ENCODE assay signal across 17 cellular contexts in the genomic region with DNA sequence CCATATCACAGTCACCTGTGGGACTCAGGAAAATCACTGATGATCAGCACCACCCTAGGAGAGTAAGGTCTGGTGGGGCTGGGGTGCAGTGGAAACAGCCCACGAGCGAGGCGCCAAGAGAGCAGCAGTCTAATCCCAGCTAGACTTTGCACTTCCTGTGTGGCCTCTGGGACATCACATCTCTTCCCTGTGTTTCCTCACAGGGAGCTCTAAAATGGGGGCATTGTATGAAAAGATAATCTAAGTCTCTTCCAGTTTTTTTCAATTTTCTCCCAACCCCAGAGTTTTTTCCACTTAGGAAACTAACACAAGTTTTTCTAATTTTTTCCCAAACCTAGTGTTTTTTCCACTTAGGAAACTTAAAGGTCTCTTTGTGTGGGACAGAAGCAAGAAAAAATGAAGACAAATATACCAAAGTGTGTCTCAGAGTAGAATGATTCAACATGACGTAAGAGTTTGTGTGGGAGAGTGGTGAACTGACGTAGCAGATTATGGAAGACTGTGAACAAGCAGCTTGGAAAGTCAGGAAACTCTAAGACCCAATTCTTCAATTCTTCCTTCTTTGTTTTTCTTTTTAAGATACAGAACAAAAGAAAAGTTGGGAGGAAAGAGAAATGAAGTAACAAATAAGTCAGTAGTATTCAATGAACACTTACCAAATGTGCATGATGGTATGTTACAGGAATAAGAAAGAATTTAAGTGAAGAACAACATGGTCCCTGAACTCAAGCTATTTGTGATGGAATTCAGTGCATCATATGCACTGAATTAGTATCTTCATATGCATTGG. TPM values are rescaled to one million over a fixed set of nuclear protein-coding genes. Genes with fewer than 3 reads are reported as not detected.
DNase-seq lines count a peak whose midpoint lies in the region; ATAC-seq and TF ChIP-seq lines count a peak whose summit lies in the region.
"Had no signal": no experiment of that assay in that cellular context is flagged by ENCODE, and none has a peak within 500 bp of the region (broad histone marks: within the 10 kb centered on the region; RNA-seq: fewer than 3 reads in every experiment).

No MANE protein-coding gene starts in this region.

- DNase-seq in COLO829 (ENCODE audit: low spot score) (peak; percentile 64), OCI-M1 (lab: John Stamatoyannopoulos, UW) (peak; percentile 25), dermis blood vessel endothelial cell (peak; percentile 51), NCI-H128 (lab: John Stamatoyannopoulos, UW; ENCODE audit: unreplicated experiment) (no peak)
- DNase-seq in activated naive CD4-positive, alpha-beta T cell treated with anti-CD3 and anti-CD28 coated beads, Interleukin-2, amount 50 U/mL, for 16 hours, result no peak
- DNase-seq in CD8-positive, alpha-beta T cell, result no peak
- DNase-seq: activated CD4-positive, alpha-beta T cell treated with anti-CD3 and anti-CD28 coated beads for 1 hour; activated gamma-delta T cell; effector CD4-positive, alpha-beta T cell; immature natural killer cell; NCI-H2081; ovary; upper lobe of left lung had no signal

- no peak for ATAC-seq in CD8-positive, alpha-beta T cell
- no peak for ATAC-seq in HG02884 (IDR thresholded peaks at IDR 0.05; ENCODE audit: unreplicated experiment)
- ATAC-seq: Panc1 had no signal

- no peak overlapping the region for H3K9ac ChIP-seq in muscle layer of colon (ENCODE audit: low read length)

- H3K4me1 Mint-ChIP-seq in CD8-positive, alpha-beta T cell (ENCODE audit: low read depth), result no peaks in the 10 kb centered on the region
- H3K4me1 Mint-ChIP-seq: immature natural killer cell had no signal

- no peaks in the 10 kb centered on the region for H3K27me3 ChIP-seq in muscle layer of colon (ENCODE audit: control insufficient read depth in 1 of 2, insufficient read depth in 2 of 2, low read length in 2 of 2)
- H3K27me3 ChIP-seq in CD8-positive, alpha-beta T cell (ENCODE audit: insufficient read depth, low read length), result no peaks in the 10 kb centered on the region
- H3K27me3 ChIP-seq: ovary, upper lobe of left lung had no signal

- CTCF ChIA-PET in CD8-positive, alpha-beta T cell (lab: Charles Lee), result interaction anchor here (1.1 kb wide), 1 partner anchor 9 kb away, joined by 3 read pairs; no protein-coding TSS in a partner anchor

- peaks cover 71% of the 10 kb centered on the region for H3K4me1 ChIP-seq in muscle layer of colon (ENCODE audit: insufficient read depth, low read length)
- no peaks in the 10 kb centered on the region for H3K4me1 ChIP-seq in CD8-positive, alpha-beta T cell (ENCODE audit: insufficient read depth, low read length)

- H3K27ac ChIP-seq in muscle layer of colon (ENCODE audit: low read depth, low read length), result peak overlapping the region; percentile 42
- H3K27ac ChIP-seq in CD8-positive, alpha-beta T cell (ENCODE audit: low read depth, low read length), result no peak overlapping the region
- H3K27ac ChIP-seq: ovary, upper lobe of left lung had no signal

- no peaks in the 10 kb centered on the region for H3K36me3 ChIP-seq in muscle layer of colon (ENCODE audit: insufficient read depth, low read length)
- no peaks in the 10 kb centered on the region for H3K36me3 ChIP-seq in CD8-positive, alpha-beta T cell (ENCODE audit: insufficient read depth, low read length)
- H3K36me3 ChIP-seq: ovary, upper lobe of left lung had no signal

- peaks cover 5% of the 10 kb centered on the region for H3K27me3 Mint-ChIP-seq in CD8-positive, alpha-beta T cell (ENCODE audit: low read depth)

- no peaks in the 10 kb centered on the region for H3K9me3 ChIP-seq in muscle layer of colon (ENCODE audit: low read length)
- no peaks in the 10 kb centered on the region for H3K9me3 ChIP-seq in CD8-positive, alpha-beta T cell (ENCODE audit: low read length)
- H3K9me3 ChIP-seq: ovary, upper lobe of left lung had no signal

- no peak overlapping the region for H3K4me3 Mint-ChIP-seq in CD8-positive, alpha-beta T cell
- H3K4me3 Mint-ChIP-seq: CD14-positive monocyte, immature natural killer cell had no signal

- TF ChIP-seq CTCF in CD8-positive, alpha-beta T cell (IDR thresholded peaks at IDR 0.05), result no peak

- no peaks in the 10 kb centered on the region for H3K9me3 Mint-ChIP-seq in CD8-positive, alpha-beta T cell
- H3K9me3 Mint-ChIP-seq: immature natural killer cell had no signal

- H3K4me3 ChIP-seq in muscle layer of colon (ENCODE audit: low read depth in 1 of 2, low read length in 2 of 2), result no peak overlapping the region
- H3K4me3 ChIP-seq in CD8-positive, alpha-beta T cell (ENCODE audit: low read depth, low read length), result no peak overlapping the region
- H3K4me3 ChIP-seq: ovary, upper lobe of left lung had no signal

- intact Hi-C loops in CD8-positive, alpha-beta T cell (cut with DNase I, micrococcal nuclease), result no loop called here

- no peak overlapping the region for H3K27ac Mint-ChIP-seq in CD8-positive, alpha-beta T cell
- H3K27ac Mint-ChIP-seq: CD14-positive monocyte, immature natural killer cell had no signal

- H3K36me3 Mint-ChIP-seq in CD8-positive, alpha-beta T cell, result no peaks in the 10 kb centered on the region
- H3K36me3 Mint-ChIP-seq: CD14-positive monocyte had no signal

- POLR2A ChIA-PET in CD8-positive, alpha-beta T cell (lab: Charles Lee), result no interaction called here

RNA-seq across cellular contexts. Expression of gene LHFPL2, which starts 51.3 kb away (rescaled TPM):
- 64.1 and 67.7 TPM in 2 replicates for total RNA-seq in dermis blood vessel endothelial cell
- total RNA-seq in CD8-positive, alpha-beta T cell, result under 1 TPM; 0.57 to 0.94 TPM

Comparison
In these comparisons a context has a peak if more than half of its experiments do, and no peak if none do; other contexts are left out.
1. DNase-seq: peak in COLO829 (single experiment), OCI-M1 (single experiment) and dermis blood vessel endothelial cell (single experiment); none in activated naive CD4-positive, alpha-beta T cell treated with anti-CD3 and anti-CD28 coated beads, Interleukin-2, amount 50 U/mL, for 16 hours (single experiment), CD8-positive, alpha-beta T cell (0 of 7) and NCI-H128 (single experiment).
2. RNA of gene LHFPL2, which starts 51.3 kb away (total RNA-seq): 64.1 to 67.7 TPM in dermis blood vessel endothelial cell; 0.57 to 0.94 TPM in CD8-positive, alpha-beta T cell; every median in the first group is over 10 times any median in the second.